ENCODE assay signal across 8 cellular contexts in the genomic region with DNA sequence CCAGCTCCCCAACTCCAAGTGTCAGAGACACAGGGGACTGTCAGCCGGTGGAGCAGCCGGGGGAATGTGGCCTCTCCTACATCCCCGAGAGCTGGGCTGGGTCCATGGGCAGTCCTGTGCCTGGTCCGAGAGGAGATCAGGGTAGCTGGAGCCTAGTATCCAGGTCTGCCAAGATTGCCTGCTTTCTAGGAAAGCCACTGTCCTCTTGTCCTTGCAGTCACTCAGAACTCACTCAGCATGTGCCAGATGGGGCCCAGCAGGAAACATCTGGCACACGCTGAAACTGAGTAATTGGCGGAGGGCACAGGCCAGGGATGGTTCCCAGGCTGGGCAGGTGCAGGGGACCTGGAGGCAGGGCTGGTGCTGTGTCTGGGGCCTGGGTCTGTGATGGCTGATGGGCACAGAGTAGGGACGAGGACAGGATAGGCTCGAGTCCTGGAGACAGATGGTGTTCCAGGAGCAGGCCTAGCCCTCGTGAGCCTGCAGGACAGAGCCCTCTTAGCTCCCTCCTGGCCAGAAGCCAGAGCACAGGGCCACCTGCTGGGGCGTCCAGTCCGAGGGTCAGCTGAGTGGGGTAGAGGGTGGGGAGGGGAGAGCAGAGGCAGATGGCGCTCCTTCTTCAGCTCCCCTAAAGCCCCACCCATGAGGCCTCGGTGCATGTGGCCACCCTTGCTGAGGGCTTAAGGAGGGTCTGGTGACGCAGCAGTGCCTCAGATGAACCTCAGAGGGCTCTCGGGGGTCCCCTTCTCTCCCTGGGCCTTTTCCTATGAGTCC. TPM values are rescaled to one million over a fixed set of nuclear protein-coding genes. Genes with fewer than 3 reads are reported as not detected.
DNase-seq lines count a peak whose midpoint lies in the region; ATAC-seq and TF ChIP-seq lines count a peak whose summit lies in the region.

No MANE protein-coding gene starts in this region.

- H3K4me1 Mint-ChIP-seq in immature natural killer cell: peaks cover 16 to 30% of the 10 kb centered on the region in 2 donors

- H3K27ac Mint-ChIP-seq in immature natural killer cell: peak overlapping the region in 5 of 6 donors; percentile 40 to 75 (median 55)

- no peaks in the 10 kb centered on the region for H3K9me3 Mint-ChIP-seq in immature natural killer cell

- TF ChIP-seq CTCF in right atrium auricular region (IDR thresholded peaks at IDR 0.05) (no peak), upper lobe of right lung (IDR thresholded peaks at IDR 0.05) (no peak)

- ATAC-seq in Right ventricle myocardium superior (ENCODE audit: poor library complexity) (peak; percentile 80), upper lobe of right lung (no peak), HG02678 (IDR thresholded peaks at IDR 0.05; ENCODE audit: unreplicated experiment) (no peak)

- H3K9me3 ChIP-seq in right atrium auricular region (no peaks in the 10 kb centered on the region), upper lobe of right lung (no peaks in the 10 kb centered on the region)

- peaks cover 7 to 29% (median 13%) of the 10 kb centered on the region in 3 donors for H3K36me3 Mint-ChIP-seq in immature natural killer cell

- peak; percentile 39 for DNase-seq in Right ventricle myocardium superior
- no peak for DNase-seq in right atrium auricular region (ENCODE audit: low spot score)
- peak; percentile 47 for DNase-seq in SHP77 treated with DMSO at 0.1 percent for 48 hours (lab: John Stamatoyannopoulos, UW)
- DNase-seq in immature natural killer cell: no peak
- peak; percentile 48 for DNase-seq in upper lobe of right lung
- DNase-seq in foreskin melanocyte: no peak
- DNase-seq in midbrain (lab: John Stamatoyannopoulos, UW): no peak

- H3K4me3 Mint-ChIP-seq in immature natural killer cell: no peak overlapping the region

- intact Hi-C loops in Right ventricle myocardium superior (cut with DNase I) (no loop called here), upper lobe of right lung (cut with DNase I) (no loop called here)

- H3K4me1 ChIP-seq in right atrium auricular region: peaks cover 0 to 3% of the 10 kb centered on the region in 2 donors
- peaks cover 13% of the 10 kb centered on the region for H3K4me1 ChIP-seq in upper lobe of right lung

- no peak overlapping the region for H3K27ac ChIP-seq in right atrium auricular region
- H3K27ac ChIP-seq in upper lobe of right lung: no peak overlapping the region

- H3K36me3 ChIP-seq in right atrium auricular region (no peaks in the 10 kb centered on the region), upper lobe of right lung (peaks cover 58% of the 10 kb centered on the region)

- H3K27me3 Mint-ChIP-seq in immature natural killer cell (ENCODE audit: low read depth in 3 of 3): peaks cover 2 to 6% (median 2%) of the 10 kb centered on the region in 3 donors

- H3K4me3 ChIP-seq in right atrium auricular region: no peak overlapping the region
- H3K4me3 ChIP-seq in upper lobe of right lung: no peak overlapping the region

- no peaks in the 10 kb centered on the region for H3K27me3 ChIP-seq in right atrium auricular region
- H3K27me3 ChIP-seq in upper lobe of right lung: no peaks in the 10 kb centered on the region

RNA-seq across cellular contexts. Expression of a gene that starts 31.1 kb away (rescaled TPM):
- total RNA-seq in Right ventricle myocardium superior: 9.3 TPM
- 10 to 100 TPM in 1 of 2 donors, 1 to 10 TPM in 1; 8.5 to 17.1 TPM for total RNA-seq in right atrium auricular region
- 100 to 1,000 TPM in 2 of 3 donors, 10 to 100 TPM in 1; 97.6 to 209 (median 108) TPM for polyA plus RNA-seq in immature natural killer cell
- total RNA-seq in upper lobe of right lung: 88.1 TPM

Comparison
In these comparisons a context has a peak if more than half of its experiments do, and no peak if none do; other contexts are left out.
1. DNase-seq: peak in Right ventricle myocardium superior (single experiment), SHP77 treated with DMSO at 0.1 percent for 48 hours (single experiment) and upper lobe of right lung (single experiment); none in right atrium auricular region (single experiment), immature natural killer cell (0 of 3), foreskin melanocyte (single experiment) and midbrain (single experiment).